8 cellular contexts compared by ENCODE assay signal in genomic region chr17:17812211-17813054, GRCh38. TPM values are rescaled to one million over a fixed set of nuclear protein-coding genes. Genes with fewer than 3 reads are reported as not detected.
A peak's percentile ranks its signal among the peaks of the same experiment; 100 is the strongest.
DNase-seq lines count a peak whose midpoint lies in the region; ATAC-seq and TF ChIP-seq lines count a peak whose summit lies in the region.

No MANE protein-coding gene starts in this region.

- WGBS in adrenal gland, 4 donors = 44 to 53% (median 45%) methylated on average over 11 to 59 of the region's 59 CpGs

- no peak overlapping the region for H3K27ac Mint-ChIP-seq in stimulated activated memory B cell treated with anti-CD40 and anti-IgM and Interleukin-4, amounts not matched to agents 10 μg/mL and 1 μg/mL and 100 μg/mL, for 72 hours

- H3K9me3 Mint-ChIP-seq in stimulated activated memory B cell treated with anti-CD40 and anti-IgM and Interleukin-4, amounts not matched to agents 10 μg/mL and 1 μg/mL and 100 μg/mL, for 72 hours = no peaks in the 10 kb centered on the region

- peak; percentile 91 for TF ChIP-seq CTCF in GM20000 (IDR thresholded peaks at IDR 0.05; ENCODE audit: extremely low read depth, missing control alignments)
- peak; percentile 97 to 99 (median 98) for TF ChIP-seq CTCF in adrenal gland (IDR thresholded peaks at IDR 0.05)
- TF ChIP-seq CTCF in left ventricle myocardium inferior (IDR thresholded peaks at IDR 0.05; ENCODE audit: borderline replicate concordance) = peak; percentile 100

- no peaks in the 10 kb centered on the region for H3K27me3 Mint-ChIP-seq in stimulated activated memory B cell treated with anti-CD40 and anti-IgM and Interleukin-4, amounts not matched to agents 10 μg/mL and 1 μg/mL and 100 μg/mL, for 72 hours

- H3K4me1 ChIP-seq in adrenal gland (replicated peaks in 1 of 2) (peaks cover 13 to 76% of the 10 kb centered on the region in 2 donors), left ventricle myocardium inferior (peaks cover 89% of the 10 kb centered on the region)

- intact Hi-C loops in adrenal gland (cut with DNase I) = loop anchor here (5.0 kb wide), 3 partner anchors 45 to 130 kb away; partner anchors contain the start of gene RAI1 (in 1 of the 2)
- intact Hi-C loops in left ventricle myocardium inferior (cut with micrococcal nuclease) = loop anchor here (2.0 to 5.0 kb wide), 2 partner anchors 48 to 105 kb away; no protein-coding TSS in a partner anchor
- intact Hi-C loops in sciatic nerve (cut with DNase I) = no loop called here

- H3K4me1 Mint-ChIP-seq in stimulated activated memory B cell treated with anti-CD40 and anti-IgM and Interleukin-4, amounts not matched to agents 10 μg/mL and 1 μg/mL and 100 μg/mL, for 72 hours = peaks cover 22% of the 10 kb centered on the region

- peaks cover 56% of the 10 kb centered on the region for H3K36me3 Mint-ChIP-seq in stimulated activated memory B cell treated with anti-CD40 and anti-IgM and Interleukin-4, amounts not matched to agents 10 μg/mL and 1 μg/mL and 100 μg/mL, for 72 hours

- H3K4me3 Mint-ChIP-seq in stimulated activated memory B cell treated with anti-CD40 and anti-IgM and Interleukin-4, amounts not matched to agents 10 μg/mL and 1 μg/mL and 100 μg/mL, for 72 hours = no peak overlapping the region

- peak; percentile 59 for ATAC-seq in sciatic nerve
- no peak for ATAC-seq in stimulated activated memory B cell treated with anti-CD40 and anti-IgM and Interleukin-4, amounts not matched to agents 10 μg/mL and 1 μg/mL and 100 μg/mL, for 72 hours

- peak overlapping the region in 4 of 5 donors; percentile 20 to 94 (median 72) for H3K27ac ChIP-seq in adrenal gland
- peak overlapping the region; percentile 34 for H3K27ac ChIP-seq in left ventricle myocardium inferior (replicated peaks)

- H3K4me3 ChIP-seq in adrenal gland (no peak overlapping the region), left ventricle myocardium inferior (no peak overlapping the region)

- H3K36me3 ChIP-seq in adrenal gland (replicated peaks in 1 of 2) = peaks cover 0 to 55% of the 10 kb centered on the region in 2 donors
- H3K36me3 ChIP-seq in left ventricle myocardium inferior = peaks cover 47% of the 10 kb centered on the region

- TF ChIP-seq POLR2A in adrenal gland (IDR thresholded peaks at IDR 0.05) = peak in 1 of 2 donors; percentile 18

- H3K9me3 ChIP-seq in adrenal gland (replicated peaks in 1 of 3) = no peaks in the 10 kb centered on the region
- H3K9me3 ChIP-seq in left ventricle myocardium inferior (replicated peaks) = no peaks in the 10 kb centered on the region

- H3K27me3 ChIP-seq in adrenal gland (no peaks in the 10 kb centered on the region), left ventricle myocardium inferior (ENCODE audit: low read depth) (no peaks in the 10 kb centered on the region)

- DNase-seq in Ammon's horn (ENCODE audit: low spot score) (peak; percentile 63), GM20000 (ENCODE audit: low spot score) (peak; percentile 94), T follicular helper cell (ENCODE audit: low read depth) (peak; percentile 46), adrenal gland (peak; percentile 67 to 91 (median 81)), left ventricle myocardium inferior (peak; percentile 79), sciatic nerve (ENCODE audit: low spot score) (peak; percentile 90), OCI-M2 (lab: John Stamatoyannopoulos, UW; ENCODE audit: unreplicated experiment) (no peak)

RNA-seq across cellular contexts. Expression of gene SREBF1, which starts 24.4 kb away (rescaled TPM):
- 100 to 1,000 TPM; 403 to 850 (median 667) TPM for total RNA-seq in adrenal gland
- polyA plus RNA-seq in adrenal gland = 100 to 1,000 TPM; 298 to 818 (median 483) TPM
- total RNA-seq in left ventricle myocardium inferior = 10.2 TPM
- total RNA-seq in sciatic nerve = 257 TPM

Comparison
In these comparisons a context has a peak if more than half of its experiments do, and no peak if none do; other contexts are left out.
1. RNA of gene SREBF1, which starts 24.4 kb away (total RNA-seq): 403 to 850 TPM in adrenal gland and 257 TPM in sciatic nerve (single experiment); 10.2 TPM in left ventricle myocardium inferior (single experiment); every median in the first group is over 10 times any median in the second.
2. Peak in every context shown above with its lines, with median percentiles within 50 percentile points of each other: CTCF ChIP-seq.